ENCODE assay signal across 33 cellular contexts in genomic region chr5:80300125-80300524, GRCh38. TPM values are rescaled to one million over a fixed set of nuclear protein-coding genes. Genes with fewer than 3 reads are reported as not detected.
DNase-seq lines count a peak whose midpoint lies in the region; ATAC-seq, FAIRE-seq and TF ChIP-seq lines count a peak whose summit lies in the region.
"Had no signal": no experiment of that assay in that cellular context is flagged by ENCODE, and none has a peak within 500 bp of the region (broad histone marks: within the 10 kb centered on the region; RNA-seq: fewer than 3 reads in every experiment).

No MANE protein-coding gene starts in this region.

- TF ChIP-seq EP300 in K562 (IDR thresholded peaks at IDR 0.05; ENCODE audit: low read length): no peak
- TF ChIP-seq EP300 in H1 (IDR thresholded peaks at IDR 0.05; ENCODE audit: borderline replicate concordance in 1 of 2, low read depth in 2 of 2, low read length in 2 of 2): no peak
- no peak for TF ChIP-seq EP300 in esophagus muscularis mucosa (IDR thresholded peaks at IDR 0.05)

- peaks cover 6% of the 10 kb centered on the region for H3K27me3 Mint-ChIP-seq in osteocyte (ENCODE audit: unreplicated experiment)
- H3K27me3 Mint-ChIP-seq: CD4-positive, CD25-positive, alpha-beta regulatory T cell had no signal

- H3K18ac ChIP-seq in H1 (ENCODE audit: extremely low read depth, low read length) (no peak overlapping the region), neuronal stem cell (ENCODE audit: low read length) (peak overlapping the region; percentile 59)

- intact Hi-C loops in K562 (cut with micrococcal nuclease): no loop called here
- intact Hi-C loops in esophagus muscularis mucosa (cut with DNase I): no loop called here

- no peak overlapping the region for H3K4me3 ChIP-seq in K562
- no peak overlapping the region for H3K4me3 ChIP-seq in H1 (ENCODE audit: extremely low read depth in 1 of 4, insufficient read depth in 2 of 4, low read depth in 3 of 4, low read length in 4 of 4)
- H3K4me3 ChIP-seq in neuronal stem cell (ENCODE audit: low read length in 2 of 2): no peak overlapping the region
- no peak overlapping the region for H3K4me3 ChIP-seq in esophagus muscularis mucosa
- H3K4me3 ChIP-seq: BLaER1, GM12878 had no signal

- H4K91ac ChIP-seq in H1 (replicated peaks; ENCODE audit: insufficient read length, low read length) (no peak overlapping the region), neuronal stem cell (ENCODE audit: low read depth, low read length, poor library complexity) (peak overlapping the region; percentile 72)

- H2AK5ac ChIP-seq in H1 (ENCODE audit: low read depth, low read length) (0 out of 2 replicates have a peak overlapping the region, but pooled peaks have one; percentile 75), neuronal stem cell (ENCODE audit: low read depth, low read length) (peak overlapping the region; percentile 88)

- H3K79me2 ChIP-seq in K562 (ENCODE audit: control insufficient read depth, insufficient read depth, low read length) (no peaks in the 10 kb centered on the region), H1 (ENCODE audit: control insufficient read depth in 1 of 2, insufficient read depth in 2 of 2, low read length in 2 of 2) (no peaks in the 10 kb centered on the region)

- H2BK12ac ChIP-seq in H1 (ENCODE audit: low read depth, low read length): no peak overlapping the region
- H2BK12ac ChIP-seq in neuronal stem cell (ENCODE audit: low read length): no peak overlapping the region

- H3K36me3 Mint-ChIP-seq in osteocyte (ENCODE audit: unreplicated experiment): no peaks in the 10 kb centered on the region
- H3K36me3 Mint-ChIP-seq: CD14-positive monocyte; CD4-positive, alpha-beta memory T cell; CD4-positive, CD25-positive, alpha-beta regulatory T cell; CD8-positive, alpha-beta memory T cell had no signal

- H3K23ac ChIP-seq in H1 (ENCODE audit: insufficient read length) (no peak overlapping the region), neuronal stem cell (ENCODE audit: low read depth, low read length, poor library complexity) (no peak overlapping the region)

- H2BK5ac ChIP-seq in H1 (ENCODE audit: low read depth, low read length) (no peak overlapping the region), neuronal stem cell (ENCODE audit: low read length) (peak overlapping the region; percentile 93)

- FAIRE-seq in K562 (lab: Jason Lieb, UNC) (no peak), H1 (lab: Jason Lieb, UNC) (no peak)
- FAIRE-seq: A204.1, GM12878, GM12892, GM18507, GM19239 had no signal

- no peaks in the 10 kb centered on the region for H3K4me1 Mint-ChIP-seq in osteocyte (ENCODE audit: unreplicated experiment)
- H3K4me1 Mint-ChIP-seq: CD14-positive monocyte; CD4-positive, alpha-beta memory T cell; CD4-positive, CD25-positive, alpha-beta regulatory T cell; CD8-positive, alpha-beta memory T cell had no signal

- no peak overlapping the region for H3K27ac Mint-ChIP-seq in osteocyte (ENCODE audit: unreplicated experiment)
- H3K27ac Mint-ChIP-seq: CD14-positive monocyte; CD4-positive, CD25-positive, alpha-beta regulatory T cell; CD8-positive, alpha-beta memory T cell had no signal

- CTCF ChIA-PET in K562 (lab: Yijun Ruan, JAX; ENCODE audit: low intra/inter-chr PET ratio): no interaction called here
- CTCF ChIA-PET in H1 (lab: Charles Lee; ENCODE audit: partially characterized antibody): no interaction called here

- no peaks in the 10 kb centered on the region for H3K9me3 Mint-ChIP-seq in osteocyte (ENCODE audit: unreplicated experiment)
- H3K9me3 Mint-ChIP-seq: CD4-positive, alpha-beta memory T cell; CD4-positive, CD25-positive, alpha-beta regulatory T cell; CD8-positive, alpha-beta memory T cell had no signal

- WGBS in K562 (ENCODE audit: insufficient coverage, low coverage, missing lambda C conversion rate): 24% methylated on average over 6 of the region's 8 CpGs
- WGBS in H1 (ENCODE audit: extremely low coverage in 1 of 2, insufficient coverage in 1 of 2, insufficient read length in 1 of 2, insufficient replicate concordance in 2 of 2, low coverage in 1 of 2, low lambda C conversion rate in 2 of 2, missing lambda C conversion rate in 1 of 2), 2 experiments: 88% methylated on average over 7 of the region's 8 CpGs; no CpG with 5 or more reads in 1 of the 2 experiments
- no CpG with 5 or more reads among the region's 8 CpGs for WGBS in neuronal stem cell (ENCODE audit: extremely low coverage in 2 of 2, insufficient read length in 2 of 2, insufficient replicate concordance in 1 of 2), 2 donors
- WGBS in esophagus muscularis mucosa: 100% methylated on average over 8 of the region's 8 CpGs

- no peak overlapping the region for H3K14ac ChIP-seq in H1 (ENCODE audit: insufficient read length)
- H3K14ac ChIP-seq in neuronal stem cell (ENCODE audit: low read length): no peak overlapping the region

- ATAC-seq in K562: peak; percentile 25; the same call in 1 of the 3 replicates
- ATAC-seq: GM12878 had no signal

- H4K20me1 ChIP-seq in K562 (replicated peaks; ENCODE audit: control insufficient read depth, insufficient read depth, low read length): no peaks in the 10 kb centered on the region
- H4K20me1 ChIP-seq in H1 (replicated peaks in 1 of 2; ENCODE audit: control insufficient read depth in 1 of 2, insufficient read depth in 2 of 2, low read length in 2 of 2): no peaks in the 10 kb centered on the region
- H4K20me1 ChIP-seq: BLaER1 had no signal

- no peak overlapping the region for H2BK20ac ChIP-seq in H1 (ENCODE audit: low read length)

- POLR2A ChIA-PET in K562 (lab: Yijun Ruan, JAX) (interaction anchor here (0.8 kb wide), 1 partner anchor 11 kb away, joined by 4 read pairs; no protein-coding TSS in a partner anchor), H1 (lab: Charles Lee; ENCODE audit: partially characterized antibody) (no interaction called here)

- no peaks in the 10 kb centered on the region for H3K23me2 ChIP-seq in H1 (ENCODE audit: low read depth, low read length)

- H3K9ac ChIP-seq in K562 (ENCODE audit: insufficient read depth in 1 of 2, low read depth in 2 of 2, low read length in 2 of 2): no peak overlapping the region
- H3K9ac ChIP-seq in H1 (replicated peaks in 1 of 4; ENCODE audit: extremely low read depth in 1 of 4, low read depth in 3 of 4, low read length in 3 of 4): no peak overlapping the region
- H3K9ac ChIP-seq in neuronal stem cell (ENCODE audit: low read depth, low read length, poor library complexity): peak overlapping the region; percentile 63
- H3K9ac ChIP-seq: BLaER1 had no signal

- H2BK15ac ChIP-seq in H1 (ENCODE audit: low read length) (no peak overlapping the region), neuronal stem cell (ENCODE audit: low read length) (peak overlapping the region; percentile 58)

- TF ChIP-seq POLR2A in K562 (conservative IDR thresholded peaks at IDR 0.05) (no peak), H1 (IDR thresholded peaks at IDR 0.05; ENCODE audit: control extremely low read depth in 1 of 2, low read depth in 2 of 2, low read length in 2 of 2) (no peak), esophagus muscularis mucosa (IDR thresholded peaks at IDR 0.05; ENCODE audit: low read depth) (no peak)

- no peak for DNase-seq in K562 (ENCODE audit: extremely low read depth in 1 of 4, low spot score in 3 of 4)
- no peak for DNase-seq in H1 (ENCODE audit: low read depth in 1 of 2, low spot score in 2 of 2)
- DNase-seq in neuronal stem cell (ENCODE audit: low spot score): no peak
- DNase-seq in osteocyte (ENCODE audit: extremely low spot score, unreplicated experiment): peak; percentile 75
- no peak for DNase-seq in esophagus muscularis mucosa (ENCODE audit: extremely low spot score)
- no peak for DNase-seq in middle frontal gyrus (ENCODE audit: extremely low spot score, low spot score)
- DNase-seq in activated effector memory CD4-positive, alpha-beta T cell treated with Interleukin-2 at 50 U/mL for 16 hours: no peak
- DNase-seq: 8988T; ACHN; BE2C; C1 segment of cervical spinal cord; CD4-positive, alpha-beta memory T cell; CD4-positive, CD25-positive, alpha-beta regulatory T cell; CD8-positive, alpha-beta memory T cell; COR-L47; DMS 273 treated with DMSO at 0.1 percent for 48 hours; DMS153; DMS53; DMS79; DND-41; EL; GDM1 had no signal

- H3K79me1 ChIP-seq in H1 (ENCODE audit: low read depth, low read length) (no peaks in the 10 kb centered on the region), neuronal stem cell (ENCODE audit: low read depth, low read length) (no peaks in the 10 kb centered on the region)

- H3K56ac ChIP-seq in H1 (replicated peaks; ENCODE audit: insufficient read length, low read depth, low read length): no peak overlapping the region

- no peak overlapping the region for H4K5ac ChIP-seq in H1 (ENCODE audit: insufficient read length, low read depth, low read length)

- no peak overlapping the region for H2BK120ac ChIP-seq in H1 (replicated peaks; ENCODE audit: low read depth, low read length)
- peak overlapping the region; percentile 16 for H2BK120ac ChIP-seq in neuronal stem cell (ENCODE audit: low read depth, low read length)

- no peaks in the 10 kb centered on the region for H3K9me1 ChIP-seq in K562 (ENCODE audit: control insufficient read depth, insufficient read depth, low read length)

- in situ Hi-C loops in K562 (cut with MboI): loop anchor here (25.0 kb wide), 1 partner anchor 1288 kb away; no protein-coding TSS in a partner anchor

- H3K4ac ChIP-seq in H1 (replicated peaks; ENCODE audit: insufficient read length, low read depth, low read length) (no peak overlapping the region), neuronal stem cell (ENCODE audit: low read length) (no peak overlapping the region)

- BruUV-seq in K562 (replicated peaks; lab: Mats Ljungman, UMichigan): no TSS peak

- H3K9me3 ChIP-seq in K562 (replicated peaks; ENCODE audit: control insufficient read depth, insufficient read depth, low read depth, low read length) (no peaks in the 10 kb centered on the region), H1 (ENCODE audit: insufficient read depth in 2 of 2, low read depth in 1 of 2, low read length in 1 of 2) (peaks cover 0 to 4% of the 10 kb centered on the region in 2 experiments; a peak in 1 of 4 replicates), neuronal stem cell (replicated peaks in 1 of 2; ENCODE audit: control insufficient read depth in 2 of 2, insufficient read depth in 1 of 2, low read depth in 1 of 2, low read length in 2 of 2) (peaks cover 0 to 10% of the 10 kb centered on the region in 2 donors), esophagus muscularis mucosa (no peaks in the 10 kb centered on the region)
- H3K9me3 ChIP-seq: BE2C had no signal

- TF ChIP-seq RAD21 in K562 (CRISPR knock-in tag; conservative IDR thresholded peaks at IDR 0.05 in 1 of 2, IDR thresholded peaks at IDR 0.05 in 1 of 2) (no peak), H1 (IDR thresholded peaks at IDR 0.05 in 1 of 2, conservative IDR thresholded peaks at IDR 0.05 in 1 of 2; ENCODE audit: low read depth in 2 of 2, low read length in 2 of 2) (no peak)

- no peak overlapping the region for H2AFZ ChIP-seq in K562 (ENCODE audit: low read depth, low read length)
- H2AFZ ChIP-seq in H1 (ENCODE audit: low read length): no peak overlapping the region
- H2AFZ ChIP-seq in neuronal stem cell (ENCODE audit: low read length): no peak overlapping the region

- no peak overlapping the region for H3K27ac ChIP-seq in K562 (ENCODE audit: extremely low read depth, low read depth, low read length)
- H3K27ac ChIP-seq in H1 (ENCODE audit: low read depth, low read length): no peak overlapping the region
- H3K27ac ChIP-seq in neuronal stem cell (replicated peaks; ENCODE audit: low read length): no peak overlapping the region
- no peak overlapping the region for H3K27ac ChIP-seq in esophagus muscularis mucosa (replicated peaks in 1 of 4)
- H3K27ac ChIP-seq: BLaER1 had no signal

- H3K36me3 ChIP-seq in K562 (ENCODE audit: control insufficient read depth, insufficient read depth, low read length) (no peaks in the 10 kb centered on the region), H1 (ENCODE audit: control insufficient read depth in 2 of 4, insufficient read depth in 4 of 4, low read length in 3 of 4) (no peaks in the 10 kb centered on the region), neuronal stem cell (replicated peaks in 1 of 2; ENCODE audit: control insufficient read depth in 2 of 2, insufficient read depth in 2 of 2, low read length in 2 of 2) (no peaks in the 10 kb centered on the region), esophagus muscularis mucosa (no peaks in the 10 kb centered on the region)
- H3K36me3 ChIP-seq: BE2C, BLaER1 had no signal

- H3K4me2 ChIP-seq in K562 (ENCODE audit: insufficient read depth, low read length) (no peak overlapping the region), H1 (ENCODE audit: insufficient read depth in 1 of 2, low read depth in 2 of 2, low read length in 2 of 2) (no peak overlapping the region), neuronal stem cell (ENCODE audit: insufficient read depth, low read length, poor library complexity, severe bottlenecking) (no peak overlapping the region)
- H3K4me2 ChIP-seq: BLaER1 had no signal

- no peak overlapping the region for H3K4me3 Mint-ChIP-seq in osteocyte (ENCODE audit: unreplicated experiment)
- H3K4me3 Mint-ChIP-seq: CD14-positive monocyte; CD4-positive, alpha-beta memory T cell; CD4-positive, CD25-positive, alpha-beta regulatory T cell; CD8-positive, alpha-beta memory T cell had no signal

- H3K4me1 ChIP-seq in K562 (replicated peaks in 1 of 2; ENCODE audit: control insufficient read depth in 2 of 2, insufficient read depth in 2 of 2, low read length in 2 of 2) (no peaks in the 10 kb centered on the region; a peak in 1 of 5 replicates), H1 (replicated peaks in 1 of 4; ENCODE audit: control insufficient read depth in 3 of 4, insufficient read depth in 4 of 4, low read length in 3 of 4) (no peaks in the 10 kb centered on the region; a peak in 1 of 7 replicates), neuronal stem cell (ENCODE audit: control insufficient read depth in 2 of 2, insufficient read depth in 1 of 2, low read depth in 1 of 2, low read length in 2 of 2) (peaks cover 0 to 3% of the 10 kb centered on the region in 2 donors), esophagus muscularis mucosa (no peaks in the 10 kb centered on the region)
- H3K4me1 ChIP-seq: BE2C had no signal

- no peak for TF ChIP-seq CTCF in K562 (IDR thresholded peaks at IDR 0.05 in 2 of 3, conservative IDR thresholded peaks at IDR 0.05 in 1 of 3; ENCODE audit: insufficient read depth in 2 of 3, low read depth in 1 of 3, low read length in 3 of 3)
- no peak for TF ChIP-seq CTCF in H1 (IDR thresholded peaks at IDR 0.05; ENCODE audit: control extremely low read depth in 1 of 3, insufficient read depth in 1 of 3, low read depth in 1 of 3, low read length in 3 of 3)
- no peak for TF ChIP-seq CTCF in osteocyte (IDR thresholded peaks at IDR 0.05)
- no peak for TF ChIP-seq CTCF in esophagus muscularis mucosa (IDR thresholded peaks at IDR 0.05)

- peaks cover 16 to 32% of the 10 kb centered on the region in 2 experiments for H3K27me3 ChIP-seq in K562 (ENCODE audit: control insufficient read depth in 2 of 2, insufficient read depth in 2 of 2, low read length in 2 of 2)
- H3K27me3 ChIP-seq in H1 (replicated peaks in 1 of 4; ENCODE audit: control insufficient read depth in 3 of 4, extremely low read depth in 1 of 4, insufficient read depth in 3 of 4, low read length in 3 of 4): no peaks in the 10 kb centered on the region
- H3K27me3 ChIP-seq in neuronal stem cell (ENCODE audit: control insufficient read depth in 3 of 3, insufficient read depth in 3 of 3, low read depth in 1 of 3, low read length in 3 of 3): no peaks in the 10 kb centered on the region
- no peaks in the 10 kb centered on the region for H3K27me3 ChIP-seq in esophagus muscularis mucosa
- H3K27me3 ChIP-seq: BE2C, BLaER1 had no signal

- H4K8ac ChIP-seq in H1 (ENCODE audit: extremely low read depth, insufficient read depth, low read length) (peak overlapping the region; percentile 25; the same call in 1 of the 2 replicates), neuronal stem cell (ENCODE audit: low read depth, low read length) (peak overlapping the region; percentile 1)

RNA-seq across cellular contexts. Expression of gene SPZ1, which starts 19.7 kb away (rescaled TPM):
- total RNA-seq in K562 (2011; cell fraction: chromatin; rRNA removed; ENCODE audit: low replicate concordance): not detected in 2 replicates
- not detected in 2 replicates for total RNA-seq in K562 (2011; cell fraction: nucleolus; rRNA removed)
- total RNA-seq in K562 (2011; cell fraction: nucleoplasm; rRNA removed): not detected in 2 replicates
- total RNA-seq in K562 (2014; rRNA removed) (not detected in 2 replicates), K562 (2014; rRNA removed; fragmentation: Illumina TruSeq; extraction: Trizol) (not detected in 2 replicates), K562 (2015; rRNA removed; fragmentation: Illumina TruSeq; extraction: Trizol) (not detected in 2 replicates), K562 (2021) (not detected in 2 replicates), osteocyte (not detected in 2 replicates), esophagus muscularis mucosa (not detected)
- polyA plus RNA-seq in K562 (2011; rRNA removed) (not detected in 2 replicates), K562 (2014; fragmentation: Illumina TruSeq; extraction: Trizol) (0.08 TPM in 1 of 2 replicates, not detected in the other), K562 (2014; fragmentation: Nextera tagmentation; extraction: Ambion mirVana) (not detected), K562 (2014; rRNA removed) (not detected in 2 replicates), H1 (2011; rRNA removed) (not detected in 2 replicates)
- polyA plus RNA-seq in K562 (2011; cell fraction: cytosol; rRNA removed): not detected in 2 replicates
- not detected in 2 replicates for polyA plus RNA-seq in K562 (2011; cell fraction: nucleus; rRNA removed)
- polyA plus RNA-seq in K562 (2012): not detected in 2 replicates
- polyA minus RNA-seq in K562 (2011; rRNA and poly(A)+ RNA removed): not detected in 2 replicates
- polyA minus RNA-seq in K562 (2011; cell fraction: cytosol; rRNA and poly(A)+ RNA removed): not detected in 2 replicates
- not detected in 2 replicates for polyA minus RNA-seq in K562 (2011; cell fraction: nucleus; rRNA and poly(A)+ RNA removed)
- total RNA-seq in H1 (2021; fragmentation: NEBNext Ultra II Directional; extraction: Animal tissue kit (Norgen Biotek cat#: 25700)): not detected in 2 replicates
- polyA plus RNA-seq in H1 (2011; cell fraction: cytosol; rRNA removed): not detected
- not detected for polyA plus RNA-seq in H1 (2011; cell fraction: nucleus; rRNA removed)
- not detected in 4 replicates for polyA plus RNA-seq in H1 (2012, experiment 1 of 2)
- not detected for polyA plus RNA-seq in H1 (2012, experiment 2 of 2)
- polyA plus RNA-seq in H1 (2013, experiment 1 of 2): not detected
- not detected for polyA plus RNA-seq in H1 (2013, experiment 2 of 2)
- polyA minus RNA-seq in H1 (2011; rRNA and poly(A)+ RNA removed): not detected in 2 replicates
- not detected for polyA minus RNA-seq in H1 (2011; cell fraction: cytosol; rRNA and poly(A)+ RNA removed)
- polyA minus RNA-seq in H1 (2011; cell fraction: nucleus; rRNA and poly(A)+ RNA removed): not detected
- not detected for polyA plus RNA-seq in neuronal stem cell (2013, experiment 1 of 2)
- not detected for polyA plus RNA-seq in neuronal stem cell (2013, experiment 2 of 2)
- total RNA-seq: A673; CD4-positive, alpha-beta memory T cell; CD4-positive, CD25-positive, alpha-beta regulatory T cell; CD8-positive, alpha-beta memory T cell; Daoy; G401; GM12878 had no signal
- polyA plus RNA-seq: AG04450; CD14-positive monocyte; CD4-positive, alpha-beta memory T cell; CD4-positive, CD25-positive, alpha-beta regulatory T cell; CD8-positive, alpha-beta memory T cell; GM12878 had no signal

RNA-seq across cellular contexts. Expression of gene SERINC5, which starts 44.3 kb away (rescaled TPM):
- total RNA-seq in K562 (2011; cell fraction: chromatin; rRNA removed; ENCODE audit: low replicate concordance): 17.1 and 21.7 TPM in 2 replicates
- 10.0 TPM in 2 replicates for total RNA-seq in K562 (2011; cell fraction: nucleolus; rRNA removed)
- 14.9 and 22.2 TPM in 2 replicates for total RNA-seq in K562 (2011; cell fraction: nucleoplasm; rRNA removed)
- total RNA-seq in K562 (2014; rRNA removed): 1.9 and 2.9 TPM in 2 replicates
- 5.2 and 5.4 TPM in 2 replicates for total RNA-seq in K562 (2014; rRNA removed; fragmentation: Illumina TruSeq; extraction: Trizol)
- total RNA-seq in K562 (2015; rRNA removed; fragmentation: Illumina TruSeq; extraction: Trizol): 4.6 TPM in 2 replicates
- total RNA-seq in K562 (2021): 7.2 and 7.9 TPM in 2 replicates
- 6.5 and 7.6 TPM in 2 replicates for polyA plus RNA-seq in K562 (2011; rRNA removed)
- 3.7 and 5.7 TPM in 2 replicates for polyA plus RNA-seq in K562 (2011; cell fraction: cytosol; rRNA removed)
- polyA plus RNA-seq in K562 (2011; cell fraction: nucleus; rRNA removed): 4.2 and 5.2 TPM in 2 replicates
- polyA plus RNA-seq in K562 (2012): 2.9 TPM in 2 replicates
- 3.7 TPM in 2 replicates for polyA plus RNA-seq in K562 (2014; fragmentation: Illumina TruSeq; extraction: Trizol)
- 1 to 10 TPM; 1.4 to 2.7 TPM for polyA plus RNA-seq in K562 (2014; fragmentation: Nextera tagmentation; extraction: Ambion mirVana)
- 3.1 and 3.6 TPM in 2 replicates for polyA plus RNA-seq in K562 (2014; rRNA removed)
- polyA minus RNA-seq in K562 (2011; rRNA and poly(A)+ RNA removed): 9.3 and 10.0 TPM in 2 replicates
- polyA minus RNA-seq in K562 (2011; cell fraction: cytosol; rRNA and poly(A)+ RNA removed): 4.6 and 6.7 TPM in 2 replicates
- 3.4 and 10.7 TPM in 2 replicates for polyA minus RNA-seq in K562 (2011; cell fraction: nucleus; rRNA and poly(A)+ RNA removed)
- 144 and 149 TPM in 2 replicates for total RNA-seq in H1 (2021; fragmentation: NEBNext Ultra II Directional; extraction: Animal tissue kit (Norgen Biotek cat#: 25700))
- polyA plus RNA-seq in H1 (2011; rRNA removed): 27.2 and 32.2 TPM in 2 replicates
- 34.6 TPM for polyA plus RNA-seq in H1 (2011; cell fraction: cytosol; rRNA removed)
- 31.3 TPM for polyA plus RNA-seq in H1 (2011; cell fraction: nucleus; rRNA removed)
- 36.8 to 55.0 TPM (median 47.7 TPM) in 4 replicates for polyA plus RNA-seq in H1 (2012, experiment 1 of 2)
- 5.6 TPM for polyA plus RNA-seq in H1 (2012, experiment 2 of 2)
- polyA plus RNA-seq in H1 (2013, experiment 1 of 2): 97.2 TPM
- polyA plus RNA-seq in H1 (2013, experiment 2 of 2): 109 TPM
- polyA minus RNA-seq in H1 (2011; rRNA and poly(A)+ RNA removed): 121 and 134 TPM in 2 replicates
- 58.9 TPM for polyA minus RNA-seq in H1 (2011; cell fraction: cytosol; rRNA and poly(A)+ RNA removed)
- 62.1 TPM for polyA minus RNA-seq in H1 (2011; cell fraction: nucleus; rRNA and poly(A)+ RNA removed)
- polyA plus RNA-seq in neuronal stem cell (2013, experiment 1 of 2): 29.3 TPM
- 30.3 TPM for polyA plus RNA-seq in neuronal stem cell (2013, experiment 2 of 2)
- total RNA-seq in osteocyte: 40.6 and 43.2 TPM in 2 replicates
- 1 to 10 TPM; 5.8 to 9.1 (median 8.3) TPM for total RNA-seq in esophagus muscularis mucosa
